Comparison of ENCODE assay signal across 8 cellular contexts in the genomic region with DNA sequence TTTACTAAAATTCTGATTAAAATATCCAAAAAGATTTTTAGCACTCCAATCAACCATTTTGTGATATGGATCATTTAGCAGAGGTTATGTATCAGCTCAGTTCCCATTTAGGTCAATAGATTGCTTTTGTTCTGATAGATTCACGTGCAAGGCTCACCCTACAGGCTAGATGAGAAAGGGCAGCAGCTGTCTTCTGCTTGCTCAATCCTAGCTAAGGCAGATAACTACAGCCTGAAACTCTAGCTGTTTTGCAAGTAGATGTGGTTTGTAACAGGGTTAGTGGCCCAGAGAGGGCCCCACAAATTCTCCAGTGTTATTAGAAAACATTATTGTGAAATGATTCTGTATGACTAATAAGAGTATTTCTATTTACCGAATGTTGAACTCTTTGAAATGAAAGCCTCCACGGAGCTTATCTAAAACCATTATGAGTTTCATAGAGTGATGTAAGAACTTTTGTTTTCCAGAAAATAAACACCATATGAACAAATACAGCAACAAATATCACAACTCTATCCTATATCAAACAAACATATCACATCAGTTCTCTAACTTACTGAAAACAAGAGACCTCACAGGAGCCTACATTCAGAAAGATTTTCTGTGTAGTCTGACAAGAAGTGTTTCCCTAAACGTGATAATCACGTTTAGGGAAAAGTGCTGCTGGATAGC.
DNase-seq lines count a peak whose midpoint lies in the region; ATAC-seq and TF ChIP-seq lines count a peak whose summit lies in the region.

No MANE protein-coding gene starts in this region.

- no peak for TF ChIP-seq POLR2A in NB4 (IDR thresholded peaks at IDR 0.05; ENCODE audit: extremely low read depth, insufficient read length)

- peaks cover 9% of the 10 kb centered on the region for H3K4me1 Mint-ChIP-seq in stimulated activated naive CD8-positive, alpha-beta T cell treated with anti-CD3 and anti-CD28 coated beads, Interleukin-15, amount 100 ng/mL, for 72 hours
- peaks cover 13% of the 10 kb centered on the region for H3K4me1 Mint-ChIP-seq in mesothelial cell of epicardium

- H3K79me2 ChIP-seq in hepatocyte, result no peaks in the 10 kb centered on the region

- no peaks in the 10 kb centered on the region for H3K36me3 ChIP-seq in hepatocyte (replicated peaks; ENCODE audit: insufficient read depth, low read depth)

- peak overlapping the region in 1 of 2 donors; percentile 8 for H3K4me3 Mint-ChIP-seq in stimulated activated naive CD8-positive, alpha-beta T cell treated with anti-CD3 and anti-CD28 coated beads, Interleukin-15, amount 100 ng/mL, for 72 hours
- no peak overlapping the region for H3K4me3 Mint-ChIP-seq in mesothelial cell of epicardium

- WGBS in hepatocyte (ENCODE audit: low lambda C conversion rate, missing lambda C conversion rate), result 30% methylated on average over 5 of the region's 5 CpGs

- H3K27me3 Mint-ChIP-seq in stimulated activated naive CD8-positive, alpha-beta T cell treated with anti-CD3 and anti-CD28 coated beads, Interleukin-15, amount 100 ng/mL, for 72 hours, result no peaks in the 10 kb centered on the region
- no peaks in the 10 kb centered on the region for H3K27me3 Mint-ChIP-seq in mesothelial cell of epicardium (ENCODE audit: low read depth)

- H3K27ac Mint-ChIP-seq in stimulated activated naive CD8-positive, alpha-beta T cell treated with anti-CD3 and anti-CD28 coated beads, Interleukin-15, amount 100 ng/mL, for 72 hours, result peak overlapping the region in 1 of 2 donors; percentile 75
- H3K27ac Mint-ChIP-seq in mesothelial cell of epicardium, result no peak overlapping the region

- H3K4me1 ChIP-seq in hepatocyte (ENCODE audit: insufficient read depth), result no peaks in the 10 kb centered on the region

- no peaks in the 10 kb centered on the region for H3K9me3 Mint-ChIP-seq in stimulated activated naive CD8-positive, alpha-beta T cell treated with anti-CD3 and anti-CD28 coated beads, Interleukin-15, amount 100 ng/mL, for 72 hours
- no peaks in the 10 kb centered on the region for H3K9me3 Mint-ChIP-seq in mesothelial cell of epicardium

- ATAC-seq in GM18499 (IDR thresholded peaks at IDR 0.05; ENCODE audit: insufficient read depth, unreplicated experiment) (peak; percentile 99), HG02678 (IDR thresholded peaks at IDR 0.05; ENCODE audit: unreplicated experiment) (peak; percentile 99)
- peak; percentile 99 for ATAC-seq in stimulated activated naive CD8-positive, alpha-beta T cell treated with anti-CD3 and anti-CD28 coated beads, Interleukin-15, amount 100 ng/mL, for 72 hours

- H3K27ac ChIP-seq in hepatocyte, result peak overlapping the region; percentile 11

- TF ChIP-seq CTCF in NB4 (IDR thresholded peaks at IDR 0.05; ENCODE audit: low read depth, low read length) (peak; percentile 26), hepatocyte (IDR thresholded peaks at IDR 0.05; ENCODE audit: poor library complexity) (peak; percentile 49), mesothelial cell of epicardium (IDR thresholded peaks at IDR 0.05; ENCODE audit: unreplicated experiment) (no peak)

- no peak overlapping the region for H2AFZ ChIP-seq in hepatocyte

- H4K20me1 ChIP-seq in hepatocyte (ENCODE audit: insufficient read depth, poor library complexity, severe bottlenecking), result no peaks in the 10 kb centered on the region

- DNase-seq in AML-193 (lab: John Stamatoyannopoulos, UW) (peak; percentile 46 to 63), NB4 (ENCODE audit: low read depth) (peak; percentile 85), hepatocyte (ENCODE audit: low spot score) (peak; percentile 67), mesothelial cell of epicardium (ENCODE audit: low spot score in 2 of 2, unreplicated experiment in 2 of 2) (no peak)
- peak; percentile 7 to 8 for DNase-seq in activated CD4-positive, alpha-beta T cell treated with anti-CD3 and anti-CD28 coated beads, Interleukin-2, amount 50 U/mL, for 48 hours
- DNase-seq in stimulated activated naive CD8-positive, alpha-beta T cell treated with anti-CD3 and anti-CD28 coated beads, Interleukin-15, amount 100 ng/mL, for 72 hours, result peak in 1 of 2 donors; percentile 46

- no peaks in the 10 kb centered on the region for H3K9me2 ChIP-seq in hepatocyte (replicated peaks; ENCODE audit: insufficient read depth)

- no peaks in the 10 kb centered on the region for H3K36me3 Mint-ChIP-seq in mesothelial cell of epicardium

- H3K27me3 ChIP-seq in hepatocyte, result no peaks in the 10 kb centered on the region

- no peak overlapping the region for H3K4me3 ChIP-seq in NB4 (ENCODE audit: low read depth, low read length)
- no peak overlapping the region for H3K4me3 ChIP-seq in hepatocyte

- peak overlapping the region; percentile 26 for H3K4me2 ChIP-seq in hepatocyte

- H3K9me3 ChIP-seq in hepatocyte (ENCODE audit: low read depth), result no peaks in the 10 kb centered on the region

Comparison
In these comparisons a context has a peak if more than half of its experiments do, and no peak if none do; other contexts are left out.
1. DNase-seq: peak in AML-193 (2 of 2), NB4 (single experiment), activated CD4-positive, alpha-beta T cell treated with anti-CD3 and anti-CD28 coated beads, Interleukin-2, amount 50 U/mL, for 48 hours (2 of 2) and hepatocyte (single experiment); none in mesothelial cell of epicardium (0 of 2).
2. Peak in every context shown above with its lines, with median percentiles within 50 percentile points of each other: ATAC-seq.